In genomic region chr9:98208635-98209034, GRCh38 we compare ENCODE assay signal across 31 cellular contexts.
"Had no signal": no experiment of that assay in that cellular context is flagged by ENCODE, and none has a peak within 500 bp of the region (broad histone marks: within the 10 kb centered on the region; RNA-seq: fewer than 3 reads in every experiment).

No MANE protein-coding gene starts in this region.

- H3K27ac ChIP-seq: Peyer's patch, VCaP had no signal

- DNase-seq: activated B cell treated with CpG ODN at 0.5 μM for 24 hours; activated CD4-positive, alpha-beta memory T cell treated with anti-CD3 and anti-CD28 coated beads for 36 hours; activated CD4-positive, alpha-beta T cell treated with anti-CD3 and anti-CD28 coated beads for 4 hours; activated CD4-positive, alpha-beta T cell treated with anti-CD3 and anti-CD28 coated beads, Interleukin-2, amount 50 U/mL, for 1 hour; activated CD4-positive, CD25-positive, alpha-beta regulatory T cell treated with anti-CD3 and anti-CD28 coated beads, Interleukin-2, amount 50 U/mL, for 72 hours; activated CD8-positive, alpha-beta memory T cell treated with anti-CD3 and anti-CD28 coated beads, Interleukin-2, amount 50 U/mL, for 4 hours; activated gamma-delta T cell treated with Interleukin-2 at 50 U/mL for 16 hours; activated naive CD4-positive, alpha-beta T cell treated with anti-CD3 and anti-CD28 coated beads for 36 hours; activated T-cell treated with anti-CD3 and anti-CD28 coated beads for 4 hours; activated T-cell treated with anti-CD3 and anti-CD28 coated beads, Interleukin-2, amount 50 U/mL, for 4 hours; anterior cingulate cortex; caudate nucleus; Karpas-422; KBM-7; NCI-H1105; NCI-H1417 treated with DMSO at 0.1 percent for 48 hours; NCI-H187 treated with DMSO at 0.1 percent for 48 hours; NCI-H2081 treated with DMSO at 0.1 percent for 48 hours; NCI-H345; NCI-H524 treated with DMSO at 0.1 percent for 48 hours; NK-92 treated with Interleukin-12 subunit alpha and Interleukin-12 subunit beta, amount 100 ng/mL, for 24 hours; PC-3; Peyer's patch; Right ventricle myocardium superior; RPMI8226; SW 1271; T-helper 1 cell; T-helper 2 cell; T-helper 9 cell had no signal

- H3K27me3 ChIP-seq: Peyer's patch had no signal

- ATAC-seq: activated naive CD4-positive, alpha-beta T cell treated with anti-CD3 and anti-CD28 coated beads, Interleukin-2, amount 50 U/mL, for 72 hours; activated T-cell treated with anti-CD3 and anti-CD28 coated beads, Interleukin-2, amount 50 U/mL, for 4 hours; PC-3 had no signal

- H3K4me3 ChIP-seq: Peyer's patch had no signal

- H3K9me3 ChIP-seq: Peyer's patch had no signal
